ENCODE assay signal across 16 cellular contexts in genomic region chr4:145453163-145453520, GRCh38.
"Had no signal": no experiment of that assay in that cellular context is flagged by ENCODE, and none has a peak within 500 bp of the region (broad histone marks: within the 10 kb centered on the region; RNA-seq: fewer than 3 reads in every experiment).

No MANE protein-coding gene starts in this region.

- DNase-seq: effector memory CD4-positive, alpha-beta T cell; erythroblast; esophagus squamous epithelium; gastrocnemius medialis; head of caudate nucleus; left ventricle myocardium superior; lower lobe of right lung; naive thymus-derived CD8-positive, alpha-beta T cell; nephron progenitor cell; nucleus accumbens; sigmoid colon; stimulated activated CD4-positive, alpha-beta T cell treated with anti-CD3 and anti-CD28 coated beads, Interleukin-2, amount 100 ng/mL, for 24 hours; stimulated activated CD4-positive, alpha-beta T cell treated with anti-CD3 and anti-CD28 coated beads, Interleukin-4, amount 100 ng/mL, for 24 hours; stimulated activated naive CD4-positive, alpha-beta T cell treated with Interleukin-2 at 50 U/mL for 16 hours; stomach; thyroid gland had no signal
